In genomic region chr1:112524251-112524650, GRCh38 we compare ENCODE assay signal across 1 cellular context.
TF ChIP-seq lines count a peak whose summit lies in the region.

No MANE protein-coding gene starts in this region.

TF ChIP-seq in GM23338, 12 proteins besides CTCF, POLR2A, EP300 and RAD21 (continued from another document):
- TF ChIP-seq EZH2phosphoT487 (IDR thresholded peaks at IDR 0.05; ENCODE audit: unreplicated experiment), result no peak
- TF ChIP-seq ZNF331 (CRISPR knock-in tag; IDR thresholded peaks at IDR 0.05; ENCODE audit: low read depth), result no peak
- TF ChIP-seq NANOG (IDR thresholded peaks at IDR 0.05; ENCODE audit: borderline replicate concordance), result no peak
- TF ChIP-seq ZNF114 (CRISPR knock-in tag; IDR thresholded peaks at IDR 0.05), result no peak
- TF ChIP-seq JUNB (IDR thresholded peaks at IDR 0.05; ENCODE audit: unreplicated experiment), result no peak
- no peak for TF ChIP-seq CREB1 (CRISPR knock-in tag; IDR thresholded peaks at IDR 0.05; ENCODE audit: low read depth)
- TF ChIP-seq STAT1 (IDR thresholded peaks at IDR 0.05; ENCODE audit: unreplicated experiment), result no peak
- TF ChIP-seq ZNF462 (CRISPR knock-in tag; IDR thresholded peaks at IDR 0.05), result no peak
TF ChIP-seq in GM23338: peak in this region for 0.
